ENCODE assay signal across 25 cellular contexts in genomic region chr11:10990160-10990559, GRCh38.
DNase-seq lines count a peak whose midpoint lies in the region; ATAC-seq and TF ChIP-seq lines count a peak whose summit lies in the region.
"Had no signal": no experiment of that assay in that cellular context is flagged by ENCODE, and none has a peak within 500 bp of the region (broad histone marks: within the 10 kb centered on the region; RNA-seq: fewer than 3 reads in every experiment).

No MANE protein-coding gene starts in this region.

- H3K9me3 Mint-ChIP-seq in naive thymus-derived CD4-positive, alpha-beta T cell = peaks cover 0 to 6% (median 0%) of the 10 kb centered on the region in 11 donors
- H3K9me3 Mint-ChIP-seq: activated naive CD8-positive, alpha-beta T cell treated with anti-CD3 and anti-CD28 coated beads, Interleukin-2, amount 10 ng/mL, durations not matched to agents 7 days and 5 days; natural killer cell treated with Interleukin-12 subunit alpha and Interleukin-12 subunit beta and Interleukin-15 and Interleukin-18, amount 100 ng/mL, for 72 hours had no signal

- DNase-seq in CMK (ENCODE audit: low read depth) (peak; percentile 37), OCI-M1 (lab: John Stamatoyannopoulos, UW) (peak; percentile 77), epithelial cell of esophagus (ENCODE audit: low read depth) (peak; percentile 10), NCI-H1048 (lab: John Stamatoyannopoulos, UW) (no peak), DMS153 treated with DMSO at 0.1 percent for 48 hours (lab: John Stamatoyannopoulos, UW; ENCODE audit: unreplicated experiment) (no peak), DMS53 (lab: John Stamatoyannopoulos, UW) (no peak), anterior cingulate cortex (lab: John Stamatoyannopoulos, UW) (no peak)
- no peak for DNase-seq in naive thymus-derived CD4-positive, alpha-beta T cell
- DNase-seq: activated CD4-positive, alpha-beta T cell treated with anti-CD3 and anti-CD28 coated beads for 36 hours; activated CD8-positive, alpha-beta T cell treated with anti-CD3 and anti-CD28 coated beads, Interleukin-2, amount 10 ng/mL, durations not matched to agents 7 days and 5 days; activated effector memory CD4-positive, alpha-beta T cell treated with anti-CD3 and anti-CD28 coated beads, Interleukin-2, amount 50 U/mL, for 16 hours; activated naive CD8-positive, alpha-beta T cell treated with anti-CD3 and anti-CD28 coated beads, Interleukin-2, amount 10 ng/mL, durations not matched to agents 7 days and 5 days; Caco-2; central memory CD4-positive, alpha-beta T cell; DND-41; Kasumi-1; midbrain; NCI-H1105 treated with DMSO at 0.1 percent for 48 hours; NCI-H2029 treated with DMSO at 0.1 percent for 48 hours; NCI-H69; RPMI8226; stimulated activated CD8-positive, alpha-beta memory T cell treated with anti-CD3 and anti-CD28 coated beads, Interleukin-4, amount 100 ng/mL, for 48 hours; transverse colon had no signal

- no peaks in the 10 kb centered on the region for H3K36me3 ChIP-seq in naive thymus-derived CD4-positive, alpha-beta T cell (ENCODE audit: control insufficient read depth in 2 of 3, insufficient read depth in 3 of 3, low read length in 3 of 3)
- H3K36me3 ChIP-seq: transverse colon had no signal

- no peaks in the 10 kb centered on the region for H3K27me3 ChIP-seq in naive thymus-derived CD4-positive, alpha-beta T cell (ENCODE audit: control insufficient read depth in 2 of 2, insufficient read depth in 2 of 2, low read length in 2 of 2)
- H3K27me3 ChIP-seq: transverse colon had no signal

- intact Hi-C loops in naive thymus-derived CD4-positive, alpha-beta T cell (cut with micrococcal nuclease) = no loop called here

- no peaks in the 10 kb centered on the region for H3K9me3 ChIP-seq in naive thymus-derived CD4-positive, alpha-beta T cell (ENCODE audit: control insufficient read depth in 2 of 3, low read length in 3 of 3)
- H3K9me3 ChIP-seq: Caco-2, transverse colon had no signal

- peak; percentile 60 for ATAC-seq in naive thymus-derived CD4-positive, alpha-beta T cell
- ATAC-seq: activated CD4-positive, alpha-beta T cell treated with anti-CD3 and anti-CD28 coated beads for 36 hours; activated CD8-positive, alpha-beta T cell treated with anti-CD3 and anti-CD28 coated beads, Interleukin-2, amount 10 ng/mL, durations not matched to agents 7 days and 5 days had no signal

- peaks cover 0 to 5% (median 1%) of the 10 kb centered on the region in 5 donors for H3K27me3 Mint-ChIP-seq in naive thymus-derived CD4-positive, alpha-beta T cell
- H3K27me3 Mint-ChIP-seq: activated CD4-positive, alpha-beta T cell treated with anti-CD3 and anti-CD28 coated beads for 36 hours had no signal

- no peak for TF ChIP-seq CTCF in epithelial cell of esophagus (IDR thresholded peaks at IDR 0.05; ENCODE audit: insufficient read depth, low read depth, low read length, missing control alignments)

- H3K27ac ChIP-seq in naive thymus-derived CD4-positive, alpha-beta T cell (ENCODE audit: low read depth, low read length) = no peak overlapping the region
- H3K27ac ChIP-seq: HL-60, transverse colon had no signal

- POLR2A ChIA-PET in naive thymus-derived CD4-positive, alpha-beta T cell (lab: Charles Lee) = no interaction called here

- no peak overlapping the region for H3K27ac Mint-ChIP-seq in naive thymus-derived CD4-positive, alpha-beta T cell
- H3K27ac Mint-ChIP-seq: activated CD4-positive, alpha-beta T cell treated with anti-CD3 and anti-CD28 coated beads for 36 hours; activated CD8-positive, alpha-beta T cell treated with anti-CD3 and anti-CD28 coated beads, Interleukin-2, amount 10 ng/mL, durations not matched to agents 7 days and 5 days; activated naive CD8-positive, alpha-beta T cell treated with anti-CD3 and anti-CD28 coated beads, Interleukin-2, amount 10 ng/mL, durations not matched to agents 7 days and 5 days; natural killer cell treated with Interleukin-12 subunit alpha and Interleukin-12 subunit beta and Interleukin-15 and Interleukin-18, amount 100 ng/mL, for 72 hours had no signal

- H3K36me3 Mint-ChIP-seq in naive thymus-derived CD4-positive, alpha-beta T cell = peaks cover 0 to 5% (median 0%) of the 10 kb centered on the region in 5 donors
- H3K36me3 Mint-ChIP-seq: activated naive CD8-positive, alpha-beta T cell treated with anti-CD3 and anti-CD28 coated beads, Interleukin-2, amount 10 ng/mL, durations not matched to agents 7 days and 5 days; natural killer cell treated with Interleukin-12 subunit alpha and Interleukin-12 subunit beta and Interleukin-15 and Interleukin-18, amount 100 ng/mL, for 72 hours had no signal

- no peak overlapping the region for H3K4me3 Mint-ChIP-seq in naive thymus-derived CD4-positive, alpha-beta T cell
- H3K4me3 Mint-ChIP-seq: activated CD4-positive, alpha-beta T cell treated with anti-CD3 and anti-CD28 coated beads for 36 hours; activated CD8-positive, alpha-beta T cell treated with anti-CD3 and anti-CD28 coated beads, Interleukin-2, amount 10 ng/mL, durations not matched to agents 7 days and 5 days; activated naive CD8-positive, alpha-beta T cell treated with anti-CD3 and anti-CD28 coated beads, Interleukin-2, amount 10 ng/mL, durations not matched to agents 7 days and 5 days; natural killer cell treated with Interleukin-12 subunit alpha and Interleukin-12 subunit beta and Interleukin-15 and Interleukin-18, amount 100 ng/mL, for 72 hours had no signal

- no peaks in the 10 kb centered on the region for H3K4me1 ChIP-seq in naive thymus-derived CD4-positive, alpha-beta T cell (ENCODE audit: control insufficient read depth in 2 of 2, insufficient read depth in 2 of 2, low read length in 2 of 2)

- no peaks in the 10 kb centered on the region for H3K4me1 Mint-ChIP-seq in naive thymus-derived CD4-positive, alpha-beta T cell
- H3K4me1 Mint-ChIP-seq: activated CD4-positive, alpha-beta T cell treated with anti-CD3 and anti-CD28 coated beads for 36 hours; activated naive CD8-positive, alpha-beta T cell treated with anti-CD3 and anti-CD28 coated beads, Interleukin-2, amount 10 ng/mL, durations not matched to agents 7 days and 5 days had no signal

- CTCF ChIA-PET in naive thymus-derived CD4-positive, alpha-beta T cell (lab: Charles Lee) = no interaction called here

- H3K4me3 ChIP-seq in epithelial cell of esophagus (ENCODE audit: low read length) = no peak overlapping the region
- H3K4me3 ChIP-seq in naive thymus-derived CD4-positive, alpha-beta T cell (ENCODE audit: low read length) = no peak overlapping the region
- H3K4me3 ChIP-seq: transverse colon had no signal

Comparison
In these comparisons a context has a peak if more than half of its experiments do, and no peak if none do; other contexts are left out.
1. DNase-seq: peak in CMK (single experiment), OCI-M1 (single experiment) and epithelial cell of esophagus (single experiment); none in naive thymus-derived CD4-positive, alpha-beta T cell (0 of 9), NCI-H1048 (single experiment), DMS153 treated with DMSO at 0.1 percent for 48 hours (single experiment), DMS53 (single experiment) and anterior cingulate cortex (0 of 58).